In the genomic region with DNA sequence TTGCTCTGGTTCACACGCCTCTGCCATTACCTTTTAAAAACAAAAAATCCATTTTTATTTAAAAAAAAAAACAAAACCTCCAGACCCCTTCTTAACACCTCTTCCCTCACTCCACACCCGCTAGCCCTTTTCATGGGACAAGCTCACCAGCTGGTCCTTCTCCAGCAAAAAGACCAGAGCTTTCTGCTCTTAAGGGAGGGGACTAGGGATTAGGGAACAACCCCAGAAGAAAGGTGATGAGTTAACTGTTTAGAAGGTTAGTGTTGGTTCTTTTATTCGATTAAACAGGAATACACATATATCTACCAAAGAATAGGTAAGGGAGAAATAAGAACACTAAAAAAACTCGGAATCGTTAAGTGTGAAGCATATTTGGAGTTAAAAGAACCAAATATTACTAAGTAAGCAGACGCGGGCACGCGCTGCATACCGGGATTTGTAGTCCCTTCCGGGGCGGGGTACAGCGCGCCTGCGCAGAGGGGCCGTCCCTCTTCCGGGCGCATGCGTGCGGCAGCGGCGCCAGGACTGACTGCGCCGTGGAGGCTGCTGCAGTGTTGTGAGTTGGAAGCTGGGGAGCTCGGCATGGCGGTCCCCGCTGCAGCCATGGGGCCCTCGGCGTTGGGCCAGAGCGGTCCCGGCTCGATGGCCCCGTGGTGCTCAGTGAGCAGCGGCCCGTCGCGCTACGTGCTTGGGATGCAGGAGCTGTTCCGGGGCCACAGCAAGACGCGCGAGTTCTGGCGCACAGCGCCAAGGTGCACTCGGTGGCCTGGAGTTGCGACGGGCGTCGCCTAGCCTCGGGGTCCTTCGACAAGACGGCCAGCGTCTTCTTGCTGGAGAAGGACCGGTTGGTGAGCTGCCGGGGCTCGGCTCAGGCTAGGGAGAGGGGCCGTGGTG, we compare ENCODE assay signal across 8 cellular contexts.
DNase-seq lines count a peak whose midpoint lies in the region; ATAC-seq and TF ChIP-seq lines count a peak whose summit lies in the region.
"Not testable (repeated sequence)": the region's sequence is repeated elsewhere in the genome, so short reads cannot be mapped to it uniquely, and the experiment has no call there.

No MANE protein-coding gene starts in this region.

- ATAC-seq in GM21367 (IDR thresholded peaks at IDR 0.05; ENCODE audit: unreplicated experiment), result peak; percentile 66
- ATAC-seq in HG03025 (IDR thresholded peaks at IDR 0.05; ENCODE audit: low FRiP score, unreplicated experiment), result peak; percentile 65
- ATAC-seq in activated T-cell treated with anti-CD3 and anti-CD28 coated beads, Interleukin-2, amount 50 U/mL, for 72 hours (replicated peaks in 1 of 2), result peak; percentile 92 to 94
- ATAC-seq in naive B cell (ENCODE audit: low read depth in 2 of 2), result peak; percentile 66 to 69

- not testable (repeated sequence) for TF ChIP-seq POLR2A in thyroid gland (IDR thresholded peaks at IDR 0.05)

- H3K36me3 ChIP-seq in MG63, thyroid gland: not testable (repeated sequence)

- H3K9me3 Mint-ChIP-seq in activated T-cell treated with anti-CD3 and anti-CD28 coated beads, Interleukin-2, amount 50 U/mL, for 72 hours; naive B cell: not testable (repeated sequence)

- not testable (repeated sequence) for H3K27me3 Mint-ChIP-seq in activated T-cell treated with anti-CD3 and anti-CD28 coated beads, Interleukin-2, amount 50 U/mL, for 72 hours (ENCODE audit: low read depth); naive B cell

- not testable (repeated sequence) for H3K27me3 ChIP-seq in MG63, thyroid gland

- not testable (repeated sequence) for H3K27ac Mint-ChIP-seq in activated T-cell treated with anti-CD3 and anti-CD28 coated beads, Interleukin-2, amount 50 U/mL, for 72 hours; naive B cell

- H3K9me3 ChIP-seq in MG63, thyroid gland: not testable (repeated sequence)

- not testable (repeated sequence) for H3K4me1 ChIP-seq in thyroid gland

- H3K4me3 ChIP-seq in GM12864 (ENCODE audit: low read depth, low read length), result peak overlapping the region; percentile 56
- H3K4me3 ChIP-seq in MG63, result not testable (repeated sequence)
- peak overlapping the region in 1 of 3 donors; percentile 19 for H3K4me3 ChIP-seq in thyroid gland (replicated peaks in 1 of 3)

- not testable (repeated sequence) for H3K36me3 Mint-ChIP-seq in activated T-cell treated with anti-CD3 and anti-CD28 coated beads, Interleukin-2, amount 50 U/mL, for 72 hours (ENCODE audit: insufficient read depth in 2 of 2); naive B cell

- TF ChIP-seq CTCF in GM12864 (IDR thresholded peaks at IDR 0.05; ENCODE audit: low read depth, low read length, missing control alignments); thyroid gland (IDR thresholded peaks at IDR 0.05): not testable (repeated sequence)

- 9 to 11% methylated on average over 3 of the region's 57 CpGs for WGBS in thyroid gland, 2 donors

- not testable (repeated sequence) for H3K4me1 Mint-ChIP-seq in activated T-cell treated with anti-CD3 and anti-CD28 coated beads, Interleukin-2, amount 50 U/mL, for 72 hours (ENCODE audit: low read depth); naive B cell

- intact Hi-C loops in thyroid gland (cut with DNase I), result not testable (repeated sequence)

- not testable (repeated sequence) for H3K27ac ChIP-seq in thyroid gland

- H3K4me3 Mint-ChIP-seq in activated T-cell treated with anti-CD3 and anti-CD28 coated beads, Interleukin-2, amount 50 U/mL, for 72 hours, result peak overlapping the region; percentile 84
- H3K4me3 Mint-ChIP-seq in naive B cell, result peak overlapping the region in 5 of 8 donors; percentile 35 to 73 (median 49)

- DNase-seq in GM12864 (ENCODE audit: low read depth); naive B cell: not testable (repeated sequence)
- peak; percentile 5 for DNase-seq in MG63
- DNase-seq in activated T-cell treated with anti-CD3 and anti-CD28 coated beads, Interleukin-2, amount 50 U/mL, for 72 hours, result peak; percentile 21 to 44
- DNase-seq in fibroblast of the conjunctiva (ENCODE audit: low read depth), result peak; percentile 10
- peak; percentile 15 to 34 for DNase-seq in thyroid gland
